ENCODE assay signal across 8 cellular contexts in genomic region chr7:44986218-44987053, GRCh38. TPM values are rescaled to one million over a fixed set of nuclear protein-coding genes. Genes with fewer than 3 reads are reported as not detected.
A peak's percentile ranks its signal among the peaks of the same experiment; 100 is the strongest.
DNase-seq lines count a peak whose midpoint lies in the region; ATAC-seq and TF ChIP-seq lines count a peak whose summit lies in the region.

No MANE protein-coding gene starts in this region.

- H3K27me3 ChIP-seq in heart right ventricle (no peaks in the 10 kb centered on the region), upper lobe of left lung (no peaks in the 10 kb centered on the region)

- H3K4me1 ChIP-seq in heart right ventricle (peaks cover 0 to 56% (median 30%) of the 10 kb centered on the region in 9 donors), upper lobe of left lung (peaks cover 13 to 37% (median 31%) of the 10 kb centered on the region in 4 donors)

- H3K36me3 ChIP-seq in heart right ventricle (peaks cover 0 to 43% (median 12%) of the 10 kb centered on the region in 9 donors), upper lobe of left lung (peaks cover 8 to 41% (median 32%) of the 10 kb centered on the region in 4 donors)

- TF ChIP-seq POLR2A in GM10847 (IDR thresholded peaks at IDR 0.05; ENCODE audit: extremely low read depth, insufficient read length) (peak; percentile 99), upper lobe of left lung (IDR thresholded peaks at IDR 0.05) (peak; percentile 78 to 97 (median 94))

- TF ChIP-seq EP300 in upper lobe of left lung (IDR thresholded peaks at IDR 0.05) = no peak

- intact Hi-C loops in heart right ventricle (cut with DNase I) = loop anchor here in 6 of 10 donors (2.0 to 10.0 kb wide), 3 partner anchors 102 to 404 kb away; partner anchors contain the start of genes TBRG4 (in 5 of the 6), PURB (in 1 of the 6) and TMED4 (in 1 of the 6)
- intact Hi-C loops in posterior cingulate gyrus (cut with DNase I) = loop anchor here (2.0 to 10.0 kb wide), 2 partner anchors 14 to 132 kb away; partner anchors contain the start of gene CCM2

- H3K27ac ChIP-seq in adipose tissue (ENCODE audit: low read depth, low read length) (peak overlapping the region; percentile 89), heart right ventricle (peak overlapping the region; percentile 89 to 98 (median 96)), upper lobe of left lung (peak overlapping the region; percentile 90 to 97 (median 96))

- H3K9me3 ChIP-seq in heart right ventricle = no peaks in the 10 kb centered on the region
- H3K9me3 ChIP-seq in upper lobe of left lung = no peaks in the 10 kb centered on the region

- DNase-seq in NCI-H1092 treated with DMSO at 0.1 percent for 48 hours (lab: John Stamatoyannopoulos, UW) (peak; percentile 95), SW 1271 (lab: John Stamatoyannopoulos, UW) (peak; percentile 72 to 88), heart right ventricle (peak; percentile 93 to 96), posterior cingulate gyrus (peak; percentile 80 to 99 (median 92)), upper lobe of left lung (peak; percentile 93 to 100)

- peak; percentile 92 for ATAC-seq in HG02623 (IDR thresholded peaks at IDR 0.05; ENCODE audit: unreplicated experiment)
- peak; percentile 98 to 99 (median 99) for ATAC-seq in heart right ventricle
- peak; percentile 99 for ATAC-seq in upper lobe of left lung (ENCODE audit: low FRiP score in 2 of 2)

- TF ChIP-seq CTCF in heart right ventricle (IDR thresholded peaks at IDR 0.05) (no peak), upper lobe of left lung (IDR thresholded peaks at IDR 0.05) (peak in 3 of 6 experiments; percentile 17 to 20 (median 19))

- peak overlapping the region; percentile 6 to 71 (median 62) for H3K4me3 ChIP-seq in heart right ventricle
- H3K4me3 ChIP-seq in upper lobe of left lung = peak overlapping the region; percentile 9 to 63 (median 59)

- WGBS in adipose tissue, 3 donors = 0 to 1% (median 0%) methylated on average over 68 of the region's 68 CpGs
- WGBS in heart right ventricle, 2 donors = 1% methylated on average over 68 of the region's 68 CpGs
- WGBS in upper lobe of left lung, 2 donors = 1% methylated on average over 18 to 51 of the region's 68 CpGs

RNA-seq across cellular contexts. Expression of gene MYO1G, which starts 7.6 kb away (rescaled TPM):
- polyA plus RNA-seq in adipose tissue = 1 to 10 TPM; 1.1 to 6.5 (median 1.8) TPM
- total RNA-seq in heart right ventricle = 10 to 100 TPM in 1 of 10 donors, 1 to 10 TPM in 3, under 1 TPM in 6; 0.30 to 11.0 (median 0.65) TPM
- 1 to 10 TPM in 1 of 2 donors, under 1 TPM in 1; 0.66 to 1.0 TPM for polyA plus RNA-seq in heart right ventricle
- total RNA-seq in upper lobe of left lung = 10 to 100 TPM; 19.7 to 51.3 (median 38.0) TPM

RNA-seq across cellular contexts. Expression of gene CCM2, which starts 13.6 kb away (rescaled TPM):
- 10 to 100 TPM; 21.7 to 58.0 (median 47.7) TPM for polyA plus RNA-seq in adipose tissue
- total RNA-seq in heart right ventricle = 10 to 100 TPM; 21.5 to 37.7 (median 25.4) TPM
- 10 to 100 TPM; 45.1 to 71.1 TPM for polyA plus RNA-seq in heart right ventricle
- 10 to 100 TPM; 30.9 to 63.9 (median 46.8) TPM for total RNA-seq in upper lobe of left lung

Comparison
In these comparisons a context has a peak if more than half of its experiments do, and no peak if none do; other contexts are left out.
1. Peak in every context shown above with its lines: DNase-seq, ATAC-seq, H3K4me3 ChIP-seq and H3K27ac ChIP-seq.